In the genomic region with DNA sequence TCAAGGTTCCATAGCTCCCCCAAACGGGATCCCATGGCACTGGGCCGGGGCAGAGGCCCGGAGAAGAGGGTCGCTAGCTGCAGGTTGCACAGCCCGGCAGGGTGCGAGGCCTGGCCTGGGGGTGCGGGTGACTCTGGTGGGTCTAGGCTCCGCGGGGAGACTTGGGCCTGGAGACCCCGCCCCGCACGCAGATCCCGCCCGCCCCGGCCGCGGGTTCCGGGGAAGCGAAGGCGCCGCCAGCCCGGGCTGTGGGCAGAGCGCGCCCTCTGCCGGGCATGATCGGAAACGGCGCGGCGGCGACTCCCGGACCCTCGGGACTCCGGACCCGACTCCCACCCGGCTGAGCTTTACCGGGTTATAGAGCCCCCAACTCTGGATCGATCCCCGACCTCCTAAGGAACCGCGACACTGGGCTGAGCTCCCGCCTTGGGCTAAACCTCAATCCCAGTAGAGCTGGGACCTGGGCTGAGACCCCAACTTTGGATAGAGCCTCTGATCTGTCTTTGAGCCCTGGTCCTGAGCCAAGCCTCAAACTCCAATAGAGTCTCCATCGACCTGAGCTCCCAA, we compare ENCODE assay signal across 8 cellular contexts. TPM values are rescaled to one million over a fixed set of nuclear protein-coding genes. Genes with fewer than 3 reads are reported as not detected.
DNase-seq lines count a peak whose midpoint lies in the region; ATAC-seq, FAIRE-seq and TF ChIP-seq lines count a peak whose summit lies in the region.

No MANE protein-coding gene starts in this region.

- H3K9ac ChIP-seq in PC-3 (ENCODE audit: low read length): peak overlapping the region; percentile 14

- H3K79me2 ChIP-seq in PC-3 (ENCODE audit: low read length): peaks cover 17% of the 10 kb centered on the region

- no peaks in the 10 kb centered on the region for H4K20me1 ChIP-seq in PC-3 (ENCODE audit: low read length)

- H3K4me2 ChIP-seq in PC-3 (ENCODE audit: low read length): peak overlapping the region; percentile 82

- peak overlapping the region; percentile 46 to 80 (median 72) for H3K27ac Mint-ChIP-seq in nephron
- no peak overlapping the region for H3K27ac Mint-ChIP-seq in stimulated activated naive CD8-positive, alpha-beta T cell treated with anti-CD3 and anti-CD28 coated beads, Interleukin-15, Interleukin-2, amounts not matched to agents 100 ng/mL and 50 ng/mL, for 24 hours

- H2AFZ ChIP-seq in PC-3 (ENCODE audit: low read length): peak overlapping the region; percentile 96

- no peaks in the 10 kb centered on the region for H3K36me3 ChIP-seq in PC-3 (ENCODE audit: low read depth, low read length)

- no peak overlapping the region for H3K27ac ChIP-seq in PC-3 (ENCODE audit: low read length)

- CTCF ChIA-PET in PC-3 (lab: Charles Lee): interaction anchor here (0.5 to 1.6 kb wide), 4 partner anchors 51 to 113 kb away, joined by 3 to 15 read pairs (median 5); no protein-coding TSS in a partner anchor

- no TSS peak for BruUV-seq in PC-3 (replicated peaks; lab: Mats Ljungman, UMichigan)

- H3K27me3 ChIP-seq in PC-3 (ENCODE audit: low read length): no peaks in the 10 kb centered on the region

- TF ChIP-seq POLR2A in H54 (IDR thresholded peaks at IDR 0.05; ENCODE audit: low read depth, low read length): no peak

- no peak for FAIRE-seq in H54 (lab: Jason Lieb, UNC)

- POLR2A ChIA-PET in PC-3 (lab: Charles Lee; ENCODE audit: unreplicated experiment): no interaction called here

- no peaks in the 10 kb centered on the region for H3K9me3 ChIP-seq in PC-3 (ENCODE audit: low read length)

- ATAC-seq in PC-3 (peak; percentile 11), HG02642 (IDR thresholded peaks at IDR 0.05; ENCODE audit: poor library complexity, unreplicated experiment) (no peak)

- peaks cover 34% of the 10 kb centered on the region for H3K4me1 ChIP-seq in PC-3 (ENCODE audit: insufficient read depth, low read length)

- H3K27me3 Mint-ChIP-seq in nephron (ENCODE audit: low read depth): peaks cover 7% of the 10 kb centered on the region
- H3K27me3 Mint-ChIP-seq in stimulated activated naive CD8-positive, alpha-beta T cell treated with anti-CD3 and anti-CD28 coated beads, Interleukin-15, Interleukin-2, amounts not matched to agents 100 ng/mL and 50 ng/mL, for 24 hours: no peaks in the 10 kb centered on the region

- peak overlapping the region; percentile 71 to 79 (median 79) for H3K4me3 Mint-ChIP-seq in nephron
- peak overlapping the region; percentile 54 for H3K4me3 Mint-ChIP-seq in stimulated activated naive CD8-positive, alpha-beta T cell treated with anti-CD3 and anti-CD28 coated beads, Interleukin-15, Interleukin-2, amounts not matched to agents 100 ng/mL and 50 ng/mL, for 24 hours

- peaks cover 15% of the 10 kb centered on the region for H3K4me1 Mint-ChIP-seq in nephron
- H3K4me1 Mint-ChIP-seq in stimulated activated naive CD8-positive, alpha-beta T cell treated with anti-CD3 and anti-CD28 coated beads, Interleukin-15, Interleukin-2, amounts not matched to agents 100 ng/mL and 50 ng/mL, for 24 hours (ENCODE audit: low read depth): peaks cover 44% of the 10 kb centered on the region

- no peaks in the 10 kb centered on the region for H3K9me2 ChIP-seq in PC-3 (replicated peaks; ENCODE audit: low read length)

- DNase-seq in AG08396 (ENCODE audit: low spot score) (peak; percentile 90), H54 (ENCODE audit: insufficient read length, low spot score) (peak; percentile 80), PC-3 (peak; percentile 77), activated T-helper 1 cell treated with Interleukin-2 at 50 U/mL for 16 hours (ENCODE audit: low read depth) (peak; percentile 65), fibroblast of peridontal ligament (ENCODE audit: extremely low read depth) (peak; percentile 29)

- H3K36me3 Mint-ChIP-seq in nephron (ENCODE audit: low read depth): no peaks in the 10 kb centered on the region
- no peaks in the 10 kb centered on the region for H3K36me3 Mint-ChIP-seq in stimulated activated naive CD8-positive, alpha-beta T cell treated with anti-CD3 and anti-CD28 coated beads, Interleukin-15, Interleukin-2, amounts not matched to agents 100 ng/mL and 50 ng/mL, for 24 hours (ENCODE audit: low read depth)

- intact Hi-C loops in PC-3 (cut with micrococcal nuclease): loop anchor here (1.0 kb wide), 1 partner anchor 78 kb away; no protein-coding TSS in a partner anchor

- peaks cover 3% of the 10 kb centered on the region for H3F3A ChIP-seq in PC-3 (ENCODE audit: low read length, unreplicated experiment)

- H3K9me3 Mint-ChIP-seq in nephron: no peaks in the 10 kb centered on the region
- no peaks in the 10 kb centered on the region for H3K9me3 Mint-ChIP-seq in stimulated activated naive CD8-positive, alpha-beta T cell treated with anti-CD3 and anti-CD28 coated beads, Interleukin-15, Interleukin-2, amounts not matched to agents 100 ng/mL and 50 ng/mL, for 24 hours

- TF ChIP-seq CTCF in PC-3 (conservative IDR thresholded peaks at IDR 0.05; ENCODE audit: low read depth, low read length) (peak; percentile 95), nephron (IDR thresholded peaks at IDR 0.05; ENCODE audit: unreplicated experiment in 3 of 3) (peak; percentile 92 to 97 (median 97))

- peak overlapping the region; percentile 70 for H3K4me3 ChIP-seq in PC-3 (ENCODE audit: low read length)

RNA-seq across cellular contexts. Expression of a gene that starts 3.1 kb away (rescaled TPM):
- 8.3 and 12.0 TPM in 2 replicates for total RNA-seq in PC-3 (2014; rRNA removed)

RNA-seq across cellular contexts. Expression of a gene that starts 33.9 kb away (rescaled TPM):
- 426 and 474 TPM in 2 replicates for total RNA-seq in PC-3 (2014; rRNA removed)

Comparison
In these comparisons a context has a peak if more than half of its experiments do, and no peak if none do; other contexts are left out.
1. DNase-seq: peak in every context shown above with its lines; median percentile 90 in AG08396; 80 in H54; 77 in PC-3; 65 in activated T-helper 1 cell treated with Interleukin-2 at 50 U/mL for 16 hours; 29 in fibroblast of peridontal ligament.